In genomic region chr4:162684371-162684700, GRCh38 we compare ENCODE assay signal across 28 cellular contexts.
A peak's percentile ranks its signal among the peaks of the same experiment; 100 is the strongest.
DNase-seq lines count a peak whose midpoint lies in the region; ATAC-seq and TF ChIP-seq lines count a peak whose summit lies in the region.
"Had no signal": no experiment of that assay in that cellular context is flagged by ENCODE, and none has a peak within 500 bp of the region (broad histone marks: within the 10 kb centered on the region; RNA-seq: fewer than 3 reads in every experiment).

No MANE protein-coding gene starts in this region.

- H3K36me3 ChIP-seq in SK-N-SH (replicated peaks in 1 of 2; ENCODE audit: control insufficient read depth in 1 of 2, insufficient read depth in 2 of 2, low read length in 1 of 2) (no peaks in the 10 kb centered on the region), brain microvascular endothelial cell (replicated peaks) (no peaks in the 10 kb centered on the region), smooth muscle cell (ENCODE audit: low read depth) (no peaks in the 10 kb centered on the region), esophagus squamous epithelium (no peaks in the 10 kb centered on the region)
- H3K36me3 ChIP-seq: lower lobe of right lung, ovary, Peyer's patch had no signal

- CTCF ChIA-PET in SK-N-SH (lab: Yijun Ruan, JAX): no interaction called here

- H2AFZ ChIP-seq in SK-N-SH (ENCODE audit: low read depth): no peak overlapping the region
- H2AFZ ChIP-seq in smooth muscle cell (ENCODE audit: low read depth): peak overlapping the region; percentile 20
- H2AFZ ChIP-seq: GM23248 had no signal

- in situ Hi-C loops in brain microvascular endothelial cell (cut with HindIII; ENCODE audit: low pct_ligation_motif_present, low sequenced_read_pairs): no loop called here

- H4K20me1 ChIP-seq in SK-N-SH (ENCODE audit: insufficient read depth): no peaks in the 10 kb centered on the region
- no peaks in the 10 kb centered on the region for H4K20me1 ChIP-seq in smooth muscle cell (ENCODE audit: low read depth)

- H3K27me3 ChIP-seq in SK-N-SH (ENCODE audit: insufficient read depth): no peaks in the 10 kb centered on the region
- H3K27me3 ChIP-seq in brain microvascular endothelial cell (replicated peaks): no peaks in the 10 kb centered on the region
- no peaks in the 10 kb centered on the region for H3K27me3 ChIP-seq in smooth muscle cell (ENCODE audit: low read depth)
- H3K27me3 ChIP-seq in esophagus squamous epithelium: no peaks in the 10 kb centered on the region
- H3K27me3 ChIP-seq: ovary, Peyer's patch had no signal

- DNase-seq in SK-N-SH (no peak), brain microvascular endothelial cell (no peak), smooth muscle cell (lab: John Stamatoyannopoulos, UW; ENCODE audit: unreplicated experiment) (no peak), NCI-H524 treated with DMSO at 0.1 percent for 48 hours (lab: John Stamatoyannopoulos, UW) (no peak), NCI-H510A treated with DMSO at 0.1 percent for 48 hours (lab: John Stamatoyannopoulos, UW) (no peak), esophagus squamous epithelium (lab: John Stamatoyannopoulos, UW) (no peak)
- DNase-seq: 8988T; activated CD4-positive, alpha-beta memory T cell treated with anti-CD3 and anti-CD28 coated beads for 36 hours; activated CD8-positive, alpha-beta memory T cell treated with anti-CD3 and anti-CD28 coated beads, Interleukin-2, amount 50 U/mL, for 48 hours; amygdala; CD4-positive, alpha-beta T cell; DMS 273 treated with DMSO at 0.1 percent for 48 hours; effector CD8-positive, alpha-beta T cell; GM23248; Kasumi-1; kidney; lower lobe of right lung; mucosa of descending colon; NCI-H446 treated with DMSO at 0.1 percent for 48 hours; ovary; Peyer's patch; retina; T-helper 1 cell had no signal

- no peak for TF ChIP-seq RAD21 in SK-N-SH (IDR thresholded peaks at IDR 0.05; ENCODE audit: low read length)

- no peak overlapping the region; a peak in 1 of 4 replicates for H3K4me3 ChIP-seq in SK-N-SH (ENCODE audit: low read depth in 2 of 2, low read length in 1 of 2)
- H3K4me3 ChIP-seq in brain microvascular endothelial cell (ENCODE audit: low read depth, low read length): no peak overlapping the region
- H3K4me3 ChIP-seq in smooth muscle cell: no peak overlapping the region
- no peak overlapping the region for H3K4me3 ChIP-seq in esophagus squamous epithelium
- H3K4me3 ChIP-seq: GM23248, lower lobe of right lung, mucosa of descending colon, ovary, Peyer's patch, skin epidermis had no signal

- no peak overlapping the region; the same call in 1 of the 2 replicates for H3K9ac ChIP-seq in SK-N-SH
- no peak overlapping the region for H3K9ac ChIP-seq in smooth muscle cell (ENCODE audit: low read depth)
- H3K9ac ChIP-seq: GM23248 had no signal

- no peak for TF ChIP-seq POLR2A in esophagus squamous epithelium (IDR thresholded peaks at IDR 0.05)

- ATAC-seq in SK-N-SH treated with all-trans-retinoic acid at 6 μM for 48 hours (no peak), HG03097 (IDR thresholded peaks at IDR 0.05; ENCODE audit: low FRiP score, unreplicated experiment) (peak; percentile 19)
- ATAC-seq: activated CD4-positive, CD25-positive, alpha-beta regulatory T cell treated with anti-CD3 and anti-CD28 coated beads, Interleukin-2, amount 50 U/mL, for 24 hours; lower lobe of right lung; natural killer cell treated with Interleukin-12 subunit alpha and Interleukin-12 subunit beta and Interleukin-15 and Interleukin-18, amount 100 ng/mL, for 72 hours had no signal

- H3K27ac ChIP-seq in SK-N-SH (ENCODE audit: low read depth in 2 of 2, low read length in 1 of 2): peak overlapping the region in 1 of 2 experiments; percentile 53; a peak in 2 of 4 replicates
- peak overlapping the region; percentile 52 for H3K27ac ChIP-seq in brain microvascular endothelial cell
- peak overlapping the region; percentile 75 for H3K27ac ChIP-seq in smooth muscle cell (ENCODE audit: low read depth)
- no peak overlapping the region for H3K27ac ChIP-seq in esophagus squamous epithelium
- H3K27ac ChIP-seq: GM23248, lower lobe of right lung, ovary, Peyer's patch, skin epidermis had no signal

- TF ChIP-seq EP300 in SK-N-SH (IDR thresholded peaks at IDR 0.05; ENCODE audit: borderline replicate concordance in 1 of 2, low read depth in 1 of 2, low read length in 1 of 2): no peak

- POLR2A ChIA-PET in SK-N-SH (lab: Yijun Ruan, JAX): no interaction called here

- H3K79me2 ChIP-seq in SK-N-SH (ENCODE audit: insufficient read depth) (no peaks in the 10 kb centered on the region), smooth muscle cell (ENCODE audit: low read depth) (no peaks in the 10 kb centered on the region)

- TF ChIP-seq CTCF in SK-N-SH (IDR thresholded peaks at IDR 0.05) (no peak), brain microvascular endothelial cell (IDR thresholded peaks at IDR 0.05; ENCODE audit: low read depth, low read length, missing control alignments) (no peak), smooth muscle cell (IDR thresholded peaks at IDR 0.05; ENCODE audit: borderline replicate concordance, insufficient read depth, poor library complexity, severe bottlenecking) (no peak), esophagus squamous epithelium (IDR thresholded peaks at IDR 0.05) (no peak)

- H3K4me1 ChIP-seq in SK-N-SH (ENCODE audit: control insufficient read depth in 1 of 2, insufficient read depth in 2 of 2, low read depth in 1 of 2, low read length in 1 of 2) (no peaks in the 10 kb centered on the region), smooth muscle cell (ENCODE audit: low read depth) (no peaks in the 10 kb centered on the region), esophagus squamous epithelium (peaks cover 0 to 3% (median 0%) of the 10 kb centered on the region in 3 donors)
- H3K4me1 ChIP-seq: lower lobe of right lung, Peyer's patch had no signal

- H3K4me2 ChIP-seq in SK-N-SH (peak overlapping the region; percentile 25; the same call in 1 of the 2 replicates), smooth muscle cell (peak overlapping the region; percentile 51)

- H3K9me3 ChIP-seq in SK-N-SH: peaks cover 6% of the 10 kb centered on the region; the same call in 1 of the 2 replicates
- peaks cover under 1% of the 10 kb centered on the region for H3K9me3 ChIP-seq in smooth muscle cell (replicated peaks; ENCODE audit: low read depth)
- no peaks in the 10 kb centered on the region for H3K9me3 ChIP-seq in esophagus squamous epithelium
- H3K9me3 ChIP-seq: lower lobe of right lung, ovary, Peyer's patch had no signal

- no peaks in the 10 kb centered on the region for H3K9me2 ChIP-seq in SK-N-SH

- intact Hi-C loops in esophagus squamous epithelium (cut with DNase I): no loop called here

- H3F3A ChIP-seq in SK-N-SH (replicated peaks; ENCODE audit: insufficient read depth) (peaks cover 23% of the 10 kb centered on the region), smooth muscle cell (ENCODE audit: low read depth) (no peaks in the 10 kb centered on the region)

TF ChIP-seq in SK-N-SH, 30 proteins besides CTCF, POLR2A, EP300 and RAD21 (continues in another document):
- TF ChIP-seq ELF1 (IDR thresholded peaks at IDR 0.05): no peak
- TF ChIP-seq PBX3 (IDR thresholded peaks at IDR 0.05): no peak
- no peak for TF ChIP-seq RXRA (IDR thresholded peaks at IDR 0.05; ENCODE audit: borderline replicate concordance, low read depth)
- no peak for TF ChIP-seq CHD2 (IDR thresholded peaks at IDR 0.05; ENCODE audit: low read length, partially characterized antibody)
- no peak for TF ChIP-seq EZH2phosphoT487 (IDR thresholded peaks at IDR 0.05; ENCODE audit: borderline replicate concordance, low read depth)
- TF ChIP-seq MEF2A (IDR thresholded peaks at IDR 0.05; ENCODE audit: borderline replicate concordance, low read depth): no peak
- no peak for TF ChIP-seq SMC3 (IDR thresholded peaks at IDR 0.05; ENCODE audit: low read depth, low read length)
- no peak for TF ChIP-seq YY1 (IDR thresholded peaks at IDR 0.05; ENCODE audit: low read depth)
- no peak for TF ChIP-seq FOXJ3 (CRISPR knock-in tag; IDR thresholded peaks at IDR 0.05)
- TF ChIP-seq RFX5 (IDR thresholded peaks at IDR 0.05; ENCODE audit: low read length): no peak
- no peak for TF ChIP-seq NRF1 (IDR thresholded peaks at IDR 0.05; ENCODE audit: low read depth, low read length)

TF ChIP-seq in SK-N-SH treated with all-trans-retinoic acid at 6 μM for 48 hours, 23 proteins besides CTCF, POLR2A, EP300 and RAD21:
- TF ChIP-seq CSRNP3 (CRISPR knock-in tag; IDR thresholded peaks at IDR 0.05): no peak
- no peak for TF ChIP-seq ESRRG (CRISPR knock-in tag; IDR thresholded peaks at IDR 0.05)
- TF ChIP-seq TOX (CRISPR knock-in tag; IDR thresholded peaks at IDR 0.05; ENCODE audit: borderline replicate concordance): no peak
- no peak for TF ChIP-seq SNAI2 (CRISPR knock-in tag; IDR thresholded peaks at IDR 0.05)
- no peak for TF ChIP-seq CSDC2 (CRISPR knock-in tag; IDR thresholded peaks at IDR 0.05)
- no peak for TF ChIP-seq PPARA (CRISPR knock-in tag; IDR thresholded peaks at IDR 0.05; ENCODE audit: borderline replicate concordance)
TF ChIP-seq in SK-N-SH treated with all-trans-retinoic acid at 6 μM for 48 hours: peak in this region for 0.

Comparison
In these comparisons a context has a peak if more than half of its experiments do, and no peak if none do; other contexts are left out.
1. H3K27ac ChIP-seq: peak in brain microvascular endothelial cell (single experiment) and smooth muscle cell (single experiment); none in esophagus squamous epithelium (0 of 4).